23 cellular contexts compared by ENCODE assay signal in the genomic region with DNA sequence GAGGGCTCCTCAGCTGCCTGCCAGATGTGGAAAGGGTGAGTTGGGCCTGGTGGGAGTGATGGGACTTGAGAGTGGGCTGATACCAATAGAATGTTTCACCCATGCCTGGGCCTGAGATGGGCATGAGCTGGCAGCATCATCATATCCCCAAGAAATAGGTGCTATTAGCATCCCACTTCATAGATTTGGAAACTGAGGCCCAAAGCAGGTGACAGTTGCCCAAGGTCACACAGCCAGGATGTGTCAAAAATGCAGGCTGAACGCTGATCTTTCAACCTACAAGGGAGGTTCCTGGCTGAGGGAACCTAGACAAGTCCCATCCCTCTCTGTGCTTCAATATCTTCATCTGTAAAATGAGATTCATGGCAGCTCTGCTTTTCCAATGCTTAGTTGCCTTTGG. TPM values are rescaled to one million over a fixed set of nuclear protein-coding genes. Genes with fewer than 3 reads are reported as not detected.
DNase-seq lines count a peak whose midpoint lies in the region; ATAC-seq and TF ChIP-seq lines count a peak whose summit lies in the region.
"Had no signal": no experiment of that assay in that cellular context is flagged by ENCODE, and none has a peak within 500 bp of the region (broad histone marks: within the 10 kb centered on the region; RNA-seq: fewer than 3 reads in every experiment).

No MANE protein-coding gene starts in this region.

- peaks cover 2% of the 10 kb centered on the region for H3K27me3 Mint-ChIP-seq in activated naive CD8-positive, alpha-beta T cell treated with anti-CD3 and anti-CD28 coated beads for 36 hours
- H3K27me3 Mint-ChIP-seq in activated naive CD8-positive, alpha-beta T cell treated with anti-CD3 and anti-CD28 coated beads, Interleukin-2, amount 50 U/mL, for 24 hours = peaks cover 8% of the 10 kb centered on the region

- H3K27ac Mint-ChIP-seq in activated naive CD8-positive, alpha-beta T cell treated with anti-CD3 and anti-CD28 coated beads for 36 hours = peak overlapping the region; percentile 16
- H3K27ac Mint-ChIP-seq in activated naive CD8-positive, alpha-beta T cell treated with anti-CD3 and anti-CD28 coated beads, Interleukin-2, amount 50 U/mL, for 24 hours = no peak overlapping the region
- H3K27ac Mint-ChIP-seq in stimulated activated effector memory CD8-positive, alpha-beta T cell treated with anti-CD3 and anti-CD28 coated beads, Interleukin-12 subunit alpha, Interleukin-12 subunit beta, amount 100 ng/mL, for 72 hours = peak overlapping the region; percentile 37

- DNase-seq in activated naive CD8-positive, alpha-beta T cell treated with anti-CD3 and anti-CD28 coated beads for 36 hours = no peak
- DNase-seq in activated naive CD8-positive, alpha-beta T cell treated with anti-CD3 and anti-CD28 coated beads, Interleukin-2, amount 50 U/mL, for 24 hours = no peak
- DNase-seq in RWPE1 (ENCODE audit: low spot score) (no peak), epidermal melanocyte (ENCODE audit: insufficient read length, low spot score) (peak; percentile 13), NCI-H82 (lab: John Stamatoyannopoulos, UW) (no peak)
- DNase-seq in stimulated activated effector memory CD8-positive, alpha-beta T cell treated with anti-CD3 and anti-CD28 coated beads, Interleukin-12 subunit alpha, Interleukin-12 subunit beta, amount 100 ng/mL, for 72 hours (ENCODE audit: low spot score in 2 of 2) = no peak
- DNase-seq: ACHN; BE2C; C1 segment of cervical spinal cord; CD4-positive, CD25-positive, alpha-beta regulatory T cell; CD8-positive, alpha-beta memory T cell; COR-L47; DMS 273 treated with DMSO at 0.1 percent for 48 hours; DND-41; EL; IMR-90 had no signal

- H3K36me3 Mint-ChIP-seq in activated naive CD8-positive, alpha-beta T cell treated with anti-CD3 and anti-CD28 coated beads for 36 hours = peaks cover 4% of the 10 kb centered on the region
- H3K36me3 Mint-ChIP-seq in activated naive CD8-positive, alpha-beta T cell treated with anti-CD3 and anti-CD28 coated beads, Interleukin-2, amount 50 U/mL, for 24 hours (ENCODE audit: low read depth) = peaks cover 5% of the 10 kb centered on the region
- peaks cover 7% of the 10 kb centered on the region for H3K36me3 Mint-ChIP-seq in stimulated activated effector memory CD8-positive, alpha-beta T cell treated with anti-CD3 and anti-CD28 coated beads, Interleukin-12 subunit alpha, Interleukin-12 subunit beta, amount 100 ng/mL, for 72 hours

- peaks cover 8% of the 10 kb centered on the region for H3K4me1 Mint-ChIP-seq in activated naive CD8-positive, alpha-beta T cell treated with anti-CD3 and anti-CD28 coated beads for 36 hours
- peaks cover 8% of the 10 kb centered on the region for H3K4me1 Mint-ChIP-seq in activated naive CD8-positive, alpha-beta T cell treated with anti-CD3 and anti-CD28 coated beads, Interleukin-2, amount 50 U/mL, for 24 hours
- H3K4me1 Mint-ChIP-seq in stimulated activated effector memory CD8-positive, alpha-beta T cell treated with anti-CD3 and anti-CD28 coated beads, Interleukin-12 subunit alpha, Interleukin-12 subunit beta, amount 100 ng/mL, for 72 hours = peaks cover 13% of the 10 kb centered on the region

- POLR2A ChIA-PET in RWPE1 (lab: Yijun Ruan, JAX; ENCODE audit: low non-redundant PET) = no interaction called here

- no peak for TF ChIP-seq CTCF in RWPE1 (conservative IDR thresholded peaks at IDR 0.05; ENCODE audit: low read depth)

- H3K4me3 Mint-ChIP-seq in activated naive CD8-positive, alpha-beta T cell treated with anti-CD3 and anti-CD28 coated beads for 36 hours = no peak overlapping the region
- no peak overlapping the region for H3K4me3 Mint-ChIP-seq in activated naive CD8-positive, alpha-beta T cell treated with anti-CD3 and anti-CD28 coated beads, Interleukin-2, amount 50 U/mL, for 24 hours
- H3K4me3 Mint-ChIP-seq in stimulated activated effector memory CD8-positive, alpha-beta T cell treated with anti-CD3 and anti-CD28 coated beads, Interleukin-12 subunit alpha, Interleukin-12 subunit beta, amount 100 ng/mL, for 72 hours = no peak overlapping the region
- H3K4me3 Mint-ChIP-seq: CD4-positive, CD25-positive, alpha-beta regulatory T cell; CD8-positive, alpha-beta memory T cell; H9 had no signal

- no peaks in the 10 kb centered on the region for H3K9me3 Mint-ChIP-seq in activated naive CD8-positive, alpha-beta T cell treated with anti-CD3 and anti-CD28 coated beads for 36 hours
- no peaks in the 10 kb centered on the region for H3K9me3 Mint-ChIP-seq in activated naive CD8-positive, alpha-beta T cell treated with anti-CD3 and anti-CD28 coated beads, Interleukin-2, amount 50 U/mL, for 24 hours
- H3K9me3 Mint-ChIP-seq in stimulated activated effector memory CD8-positive, alpha-beta T cell treated with anti-CD3 and anti-CD28 coated beads, Interleukin-12 subunit alpha, Interleukin-12 subunit beta, amount 100 ng/mL, for 72 hours = no peaks in the 10 kb centered on the region
- H3K9me3 Mint-ChIP-seq: CD8-positive, alpha-beta memory T cell; H9 had no signal

- peak overlapping the region; percentile 90 for H3K27ac ChIP-seq in RWPE1
- H3K27ac ChIP-seq: HL-60 had no signal

- CTCF ChIA-PET in RWPE1 (lab: Yijun Ruan, JAX) = interaction anchor here (0.6 kb wide), 2 partner anchors 18 to 533 kb away, joined by 3 to 4 read pairs; no protein-coding TSS in a partner anchor

- ATAC-seq in activated naive CD8-positive, alpha-beta T cell treated with anti-CD3 and anti-CD28 coated beads, Interleukin-2, amount 50 U/mL, for 24 hours = no peak
- ATAC-seq in stimulated activated effector memory CD8-positive, alpha-beta T cell treated with anti-CD3 and anti-CD28 coated beads, Interleukin-12 subunit alpha, Interleukin-12 subunit beta, amount 100 ng/mL, for 72 hours = no peak
- no peak for ATAC-seq in HG03039 (IDR thresholded peaks at IDR 0.05; ENCODE audit: unreplicated experiment)

RNA-seq across cellular contexts. Expression of a gene that starts 4.6 kb away (rescaled TPM):
- total RNA-seq in activated naive CD8-positive, alpha-beta T cell treated with anti-CD3 and anti-CD28 coated beads for 36 hours = 1 to 10 TPM; 1.6 to 2.4 TPM
- total RNA-seq: CD4-positive, CD25-positive, alpha-beta regulatory T cell; GM12878 had no signal

RNA-seq across cellular contexts. Expression of a gene that starts 29.7 kb away (rescaled TPM):
- not detected for total RNA-seq in activated naive CD8-positive, alpha-beta T cell treated with anti-CD3 and anti-CD28 coated beads for 36 hours
- total RNA-seq: CD4-positive, CD25-positive, alpha-beta regulatory T cell; CD8-positive, alpha-beta memory T cell; G401; GM12878; H1; H9; HT1080; IMR-90 had no signal
